Comparison of ENCODE assay signal across 24 cellular contexts in the genomic region with DNA sequence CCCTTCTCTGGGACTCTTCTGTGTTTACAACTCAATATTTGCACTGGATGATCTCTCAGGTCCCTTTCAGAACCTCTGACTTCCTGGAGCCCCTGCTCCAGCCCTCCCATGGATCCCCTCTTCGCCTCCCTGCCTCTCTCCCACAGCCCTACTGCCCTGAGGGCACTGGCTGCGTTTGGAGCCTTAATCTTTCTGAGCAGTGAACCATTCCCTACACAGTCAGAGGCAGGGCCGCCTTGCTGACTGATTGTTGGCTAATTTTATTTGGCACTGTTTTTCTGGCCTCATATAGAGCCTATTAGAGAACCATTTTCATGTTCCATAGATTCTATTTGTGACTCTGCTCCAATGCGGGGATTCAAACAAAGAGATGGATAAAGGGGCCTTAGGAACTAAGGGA.
"Had no signal": no experiment of that assay in that cellular context is flagged by ENCODE, and none has a peak within 500 bp of the region (broad histone marks: within the 10 kb centered on the region; RNA-seq: fewer than 3 reads in every experiment).

No MANE protein-coding gene starts in this region.

- H3K36me3 Mint-ChIP-seq: activated CD4-positive, alpha-beta memory T cell treated with anti-CD3 and anti-CD28 coated beads for 36 hours; activated CD8-positive, alpha-beta memory T cell treated with anti-CD3 and anti-CD28 coated beads, Interleukin-2, amount 10 ng/mL, durations not matched to agents 7 days and 5 days; activated naive CD8-positive, alpha-beta T cell; immature natural killer cell; T-cell had no signal

- H3K9me3 ChIP-seq: mucosa of descending colon, right atrium auricular region, transverse colon had no signal

- H3K4me3 ChIP-seq: mucosa of descending colon, right atrium auricular region, transverse colon had no signal

- DNase-seq: activated CD4-positive, alpha-beta memory T cell treated with anti-CD3 and anti-CD28 coated beads for 36 hours; activated CD4-positive, alpha-beta T cell treated with anti-CD3 and anti-CD28 coated beads for 1 hour; activated CD8-positive, alpha-beta memory T cell treated with anti-CD3 and anti-CD28 coated beads, Interleukin-2, amount 10 ng/mL, durations not matched to agents 7 days and 5 days; activated gamma-delta T cell; activated T-cell treated with anti-CD3 and anti-CD28 coated beads, Interleukin-2, amount 50 U/mL, for 4 hours; amniotic stem cell; brain microvascular endothelial cell; effector memory CD4-positive, alpha-beta T cell; foreskin fibroblast; immature natural killer cell; left colon; mucosa of descending colon; naive thymus-derived CD4-positive, alpha-beta T cell; nucleus accumbens; posterior cingulate gyrus; stimulated activated CD4-positive, alpha-beta T cell treated with anti-CD3 and anti-CD28 coated beads, Interleukin-4, amount 100 ng/mL, for 24 hours; stimulated activated naive CD4-positive, alpha-beta T cell treated with Interleukin-2 at 50 U/mL for 16 hours; substantia nigra; T-cell; T1000; transverse colon had no signal

- ATAC-seq: activated CD8-positive, alpha-beta memory T cell treated with anti-CD3 and anti-CD28 coated beads, Interleukin-2, amount 10 ng/mL, durations not matched to agents 7 days and 5 days; activated T-cell treated with anti-CD3 and anti-CD28 coated beads, Interleukin-2, amount 50 U/mL, for 4 hours; left colon; mucosa of descending colon; naive thymus-derived CD4-positive, alpha-beta T cell; T-cell had no signal

- H3K4me1 Mint-ChIP-seq: activated CD8-positive, alpha-beta memory T cell treated with anti-CD3 and anti-CD28 coated beads, Interleukin-2, amount 10 ng/mL, durations not matched to agents 7 days and 5 days; central memory CD8-positive, alpha-beta T cell; immature natural killer cell; naive thymus-derived CD4-positive, alpha-beta T cell; T-cell had no signal

- H3K27me3 Mint-ChIP-seq: activated CD4-positive, alpha-beta memory T cell treated with anti-CD3 and anti-CD28 coated beads for 36 hours; activated CD8-positive, alpha-beta memory T cell treated with anti-CD3 and anti-CD28 coated beads, Interleukin-2, amount 10 ng/mL, durations not matched to agents 7 days and 5 days; central memory CD8-positive, alpha-beta T cell had no signal

- H3K36me3 ChIP-seq: brain microvascular endothelial cell, right atrium auricular region, transverse colon had no signal

- H3K4me1 ChIP-seq: transverse colon had no signal

- H3K27me3 ChIP-seq: brain microvascular endothelial cell, right atrium auricular region, transverse colon had no signal

- H3K27ac ChIP-seq: brain microvascular endothelial cell, right atrium auricular region, transverse colon had no signal

- H3K27ac Mint-ChIP-seq: activated CD4-positive, alpha-beta memory T cell treated with anti-CD3 and anti-CD28 coated beads for 36 hours; activated CD8-positive, alpha-beta memory T cell treated with anti-CD3 and anti-CD28 coated beads, Interleukin-2, amount 10 ng/mL, durations not matched to agents 7 days and 5 days; activated naive CD8-positive, alpha-beta T cell; immature natural killer cell; naive thymus-derived CD4-positive, alpha-beta T cell; T-cell had no signal

- H3K4me3 Mint-ChIP-seq: activated CD4-positive, alpha-beta memory T cell treated with anti-CD3 and anti-CD28 coated beads for 36 hours; activated CD8-positive, alpha-beta memory T cell treated with anti-CD3 and anti-CD28 coated beads, Interleukin-2, amount 10 ng/mL, durations not matched to agents 7 days and 5 days; activated naive CD8-positive, alpha-beta T cell; activated T-cell treated with anti-CD3 and anti-CD28 coated beads, Interleukin-2, amount 50 U/mL, for 4 hours; central memory CD8-positive, alpha-beta T cell; immature natural killer cell; naive thymus-derived CD4-positive, alpha-beta T cell; T-cell had no signal

- H3K9me3 Mint-ChIP-seq: activated CD4-positive, alpha-beta memory T cell treated with anti-CD3 and anti-CD28 coated beads for 36 hours; activated T-cell treated with anti-CD3 and anti-CD28 coated beads, Interleukin-2, amount 50 U/mL, for 4 hours had no signal
